Comparison of ENCODE assay signal across 1 cellular context in genomic region chr20:45611054-45611453, GRCh38.
TF ChIP-seq lines count a peak whose summit lies in the region.

No MANE protein-coding gene starts in this region.

TF ChIP-seq in GM12878, 131 proteins besides CTCF, POLR2A, EP300 and RAD21:
- TF ChIP-seq RUNX3 (IDR thresholded peaks at IDR 0.05; ENCODE audit: low read length) (0 out of 2 replicates have a peak, but pooled peaks have one; percentile 7), POU2F2 (IDR thresholded peaks at IDR 0.05; ENCODE audit: borderline replicate concordance, low read depth, low read length) (no peak), ZBED1 (IDR thresholded peaks at IDR 0.05; ENCODE audit: borderline replicate concordance) (no peak), SREBF1 (IDR thresholded peaks at IDR 0.05; ENCODE audit: low read length) (no peak), STAT1 (conservative IDR thresholded peaks at IDR 0.05) (no peak), ZNF217 (IDR thresholded peaks at IDR 0.05) (no peak), ZNF274 (IDR thresholded peaks at IDR 0.05; ENCODE audit: insufficient read depth, insufficient read length) (no peak)
- TF ChIP-seq, protein P1, sequence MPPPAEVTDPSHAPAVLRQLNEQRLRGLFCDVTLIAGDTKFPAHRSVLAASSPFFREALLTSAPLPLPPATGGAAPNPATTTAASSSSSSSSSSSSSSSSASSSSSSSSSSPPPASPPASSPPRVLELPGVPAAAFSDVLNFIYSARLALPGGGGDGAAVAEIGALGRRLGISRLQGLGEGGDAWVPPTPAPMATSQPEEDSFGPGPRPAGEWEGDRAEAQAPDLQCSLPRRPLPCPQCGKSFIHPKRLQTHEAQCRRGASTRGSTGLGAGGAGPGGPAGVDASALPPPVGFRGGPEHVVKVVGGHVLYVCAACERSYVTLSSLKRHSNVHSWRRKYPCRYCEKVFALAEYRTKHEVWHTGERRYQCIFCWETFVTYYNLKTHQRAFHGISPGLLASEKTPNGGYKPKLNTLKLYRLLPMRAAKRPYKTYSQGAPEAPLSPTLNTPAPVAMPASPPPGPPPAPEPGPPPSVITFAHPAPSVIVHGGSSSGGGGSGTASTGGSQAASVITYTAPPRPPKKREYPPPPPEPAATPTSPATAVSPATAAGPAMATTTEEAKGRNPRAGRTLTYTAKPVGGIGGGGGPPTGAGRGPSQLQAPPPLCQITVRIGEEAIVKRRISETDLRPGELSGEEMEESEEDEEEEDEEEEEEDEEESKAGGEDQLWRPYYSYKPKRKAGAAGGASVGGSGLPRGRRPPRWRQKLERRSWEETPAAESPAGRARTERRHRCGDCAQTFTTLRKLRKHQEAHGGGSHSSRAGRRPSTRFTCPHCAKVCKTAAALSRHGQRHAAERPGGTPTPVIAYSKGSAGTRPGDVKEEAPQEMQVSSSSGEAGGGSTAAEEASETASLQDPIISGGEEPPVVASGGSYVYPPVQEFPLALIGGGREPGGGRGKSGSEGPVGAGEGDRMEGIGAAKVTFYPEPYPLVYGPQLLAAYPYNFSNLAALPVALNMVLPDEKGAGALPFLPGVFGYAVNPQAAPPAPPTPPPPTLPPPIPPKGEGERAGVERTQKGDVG (CRISPR knock-in tag; IDR thresholded peaks at IDR 0.05), result no peak
